In genomic region chr18:32135595-32135994, GRCh38 we compare ENCODE assay signal across 25 cellular contexts. TPM values are rescaled to one million over a fixed set of nuclear protein-coding genes. Genes with fewer than 3 reads are reported as not detected.
"Had no signal": no experiment of that assay in that cellular context is flagged by ENCODE, and none has a peak within 500 bp of the region (broad histone marks: within the 10 kb centered on the region; RNA-seq: fewer than 3 reads in every experiment).

No MANE protein-coding gene starts in this region.

- FAIRE-seq: TTC549 had no signal

- H3K4me2 ChIP-seq: KMS-11 had no signal

- H3K27me3 Mint-ChIP-seq: activated naive CD8-positive, alpha-beta T cell treated with anti-CD3 and anti-CD28 coated beads, Interleukin-2, amount 10 ng/mL, durations not matched to agents 7 days and 5 days; IgD-negative memory B cell had no signal

- H3K9ac ChIP-seq: KMS-11 had no signal

- DNase-seq: activated CD4-positive, CD25-positive, alpha-beta regulatory T cell; activated gamma-delta T cell; activated naive CD4-positive, alpha-beta T cell treated with anti-CD3 and anti-CD28 coated beads for 36 hours; activated naive CD8-positive, alpha-beta T cell treated with anti-CD3 and anti-CD28 coated beads, Interleukin-2, amount 10 ng/mL, durations not matched to agents 7 days and 5 days; activated T-cell treated with anti-CD3 and anti-CD28 coated beads, Interleukin-2, amount 50 U/mL, for 4 hours; adrenal gland; anterior cingulate cortex; cerebellar nuclear complex; NCI-H1092; NCI-H1930; NCI-H2107; NCI-H345; NCI-H510A; Peyer's patch; Right ventricle myocardium superior; SW 1271; T-helper 2 cell; T1000 had no signal

- H3K4me1 ChIP-seq: adrenal gland, Peyer's patch, SJSA1 had no signal

- H3K4me1 Mint-ChIP-seq: IgD-negative memory B cell had no signal

- H3K4me3 Mint-ChIP-seq: activated naive CD4-positive, alpha-beta T cell treated with anti-CD3 and anti-CD28 coated beads for 36 hours; activated naive CD8-positive, alpha-beta T cell treated with anti-CD3 and anti-CD28 coated beads, Interleukin-2, amount 10 ng/mL, durations not matched to agents 7 days and 5 days; activated T-cell treated with anti-CD3 and anti-CD28 coated beads, Interleukin-2, amount 50 U/mL, for 4 hours; IgD-negative memory B cell had no signal

- H3K4me3 ChIP-seq: adrenal gland, Peyer's patch, SJSA1 had no signal

- H3K27ac Mint-ChIP-seq: activated naive CD4-positive, alpha-beta T cell treated with anti-CD3 and anti-CD28 coated beads for 36 hours; activated naive CD8-positive, alpha-beta T cell treated with anti-CD3 and anti-CD28 coated beads, Interleukin-2, amount 10 ng/mL, durations not matched to agents 7 days and 5 days had no signal

- ATAC-seq: activated T-cell treated with anti-CD3 and anti-CD28 coated beads, Interleukin-2, amount 50 U/mL, for 4 hours; SK-N-SH treated with all-trans-retinoic acid at 6 μM for 48 hours had no signal

- H3K9me3 ChIP-seq: adrenal gland, Peyer's patch, SJSA1 had no signal

- H3K27me3 ChIP-seq: adrenal gland, Peyer's patch, SJSA1 had no signal

- H3K36me3 ChIP-seq: Peyer's patch had no signal

- H3K27ac ChIP-seq: adrenal gland, KMS-11, Peyer's patch, RWPE1, SJSA1 had no signal

- H3K9me3 Mint-ChIP-seq: activated naive CD4-positive, alpha-beta T cell treated with anti-CD3 and anti-CD28 coated beads for 36 hours; activated naive CD8-positive, alpha-beta T cell treated with anti-CD3 and anti-CD28 coated beads, Interleukin-2, amount 10 ng/mL, durations not matched to agents 7 days and 5 days; activated T-cell treated with anti-CD3 and anti-CD28 coated beads, Interleukin-2, amount 50 U/mL, for 4 hours; IgD-negative memory B cell had no signal

RNA-seq across cellular contexts. Expression of gene MEP1B, which starts 54.2 kb away (rescaled TPM):
- total RNA-seq: activated naive CD4-positive, alpha-beta T cell treated with anti-CD3 and anti-CD28 coated beads for 36 hours; activated naive CD8-positive, alpha-beta T cell treated with anti-CD3 and anti-CD28 coated beads, Interleukin-2, amount 10 ng/mL, durations not matched to agents 7 days and 5 days; activated T-cell treated with anti-CD3 and anti-CD28 coated beads, Interleukin-2, amount 50 U/mL, for 4 hours; adrenal gland; MCF 10A; Right ventricle myocardium superior; SJSA1 had no signal
- polyA plus RNA-seq: adrenal gland had no signal
